11 cellular contexts compared by ENCODE assay signal in genomic region chr6:37622639-37623038, GRCh38.
DNase-seq lines count a peak whose midpoint lies in the region; ATAC-seq and TF ChIP-seq lines count a peak whose summit lies in the region.
"Had no signal": no experiment of that assay in that cellular context is flagged by ENCODE, and none has a peak within 500 bp of the region (broad histone marks: within the 10 kb centered on the region; RNA-seq: fewer than 3 reads in every experiment).

No MANE protein-coding gene starts in this region.

- peak overlapping the region; percentile 14 for H3K27ac Mint-ChIP-seq in activated CD4-positive, alpha-beta memory T cell treated with anti-CD3 and anti-CD28 coated beads for 36 hours

- WGBS in tibial nerve, 2 donors = 56 to 61% methylated on average over 3 of the region's 3 CpGs

- H3K4me1 Mint-ChIP-seq in activated CD4-positive, alpha-beta memory T cell treated with anti-CD3 and anti-CD28 coated beads for 36 hours (ENCODE audit: low read depth) = peaks cover 35% of the 10 kb centered on the region

- POLR2A ChIA-PET in activated CD4-positive, alpha-beta memory T cell treated with anti-CD3 and anti-CD28 coated beads for 36 hours (lab: Charles Lee) = no interaction called here

- H3K27ac ChIP-seq in tibial nerve = no peak overlapping the region

- H3K27me3 Mint-ChIP-seq in activated CD4-positive, alpha-beta memory T cell treated with anti-CD3 and anti-CD28 coated beads for 36 hours = peaks cover 8% of the 10 kb centered on the region

- H3K4me3 Mint-ChIP-seq in activated CD4-positive, alpha-beta memory T cell treated with anti-CD3 and anti-CD28 coated beads for 36 hours = no peak overlapping the region

- intact Hi-C loops in activated CD4-positive, alpha-beta memory T cell treated with anti-CD3 and anti-CD28 coated beads for 36 hours (cut with micrococcal nuclease) = loop anchor here (1.0 kb wide), 1 partner anchor 127 kb away; no protein-coding TSS in a partner anchor

- H3K36me3 ChIP-seq in tibial nerve = no peaks in the 10 kb centered on the region

- ATAC-seq in GM18511 (IDR thresholded peaks at IDR 0.05; ENCODE audit: unreplicated experiment) (peak; percentile 43), esophagus mucosa (peak; percentile 31)
- ATAC-seq: Panc1 had no signal

- TF ChIP-seq EP300 in tibial nerve (IDR thresholded peaks at IDR 0.05) = no peak

- CTCF ChIA-PET in activated CD4-positive, alpha-beta memory T cell treated with anti-CD3 and anti-CD28 coated beads for 36 hours (lab: Charles Lee) = interaction anchor here (1.0 to 2.0 kb wide), 3 partner anchors 31 to 70 kb away, joined by 3 to 11 read pairs (median 5); no protein-coding TSS in a partner anchor

- peaks cover 0 to 33% of the 10 kb centered on the region in 2 donors for H3K27me3 ChIP-seq in tibial nerve

- H3K36me3 Mint-ChIP-seq in activated CD4-positive, alpha-beta memory T cell treated with anti-CD3 and anti-CD28 coated beads for 36 hours = no peaks in the 10 kb centered on the region

- H3K4me1 ChIP-seq in tibial nerve = peaks cover 0 to 29% (median 11%) of the 10 kb centered on the region in 4 donors

- DNase-seq in A172 (ENCODE audit: low spot score) (peak; percentile 56), tibial nerve (ENCODE audit: low spot score in 2 of 2) (no peak), amniotic stem cell (lab: John Stamatoyannopoulos, UW) (no peak), GM03348 (ENCODE audit: low spot score) (no peak), NCI-H1092 treated with DMSO at 0.1 percent for 48 hours (lab: John Stamatoyannopoulos, UW) (no peak)
- DNase-seq in activated CD4-positive, alpha-beta memory T cell treated with anti-CD3 and anti-CD28 coated beads for 36 hours = peak; percentile 72
- DNase-seq: midbrain, NCI-H2227 treated with DMSO at 0.1 percent for 48 hours had no signal

- TF ChIP-seq POLR2A in tibial nerve (IDR thresholded peaks at IDR 0.05) = no peak

- no peaks in the 10 kb centered on the region for H3K9me3 ChIP-seq in tibial nerve

- H3K9me3 Mint-ChIP-seq in activated CD4-positive, alpha-beta memory T cell treated with anti-CD3 and anti-CD28 coated beads for 36 hours = no peaks in the 10 kb centered on the region

- TF ChIP-seq CTCF in tibial nerve (IDR thresholded peaks at IDR 0.05) = no peak

- H3K4me3 ChIP-seq in tibial nerve = no peak overlapping the region

Comparison
In these comparisons a context has a peak if more than half of its experiments do, and no peak if none do; other contexts are left out.
1. DNase-seq: peak in A172 (single experiment) and activated CD4-positive, alpha-beta memory T cell treated with anti-CD3 and anti-CD28 coated beads for 36 hours (single experiment); none in tibial nerve (0 of 2), amniotic stem cell (single experiment), GM03348 (single experiment) and NCI-H1092 treated with DMSO at 0.1 percent for 48 hours (single experiment).